29 cellular contexts compared by ENCODE assay signal in the genomic region with DNA sequence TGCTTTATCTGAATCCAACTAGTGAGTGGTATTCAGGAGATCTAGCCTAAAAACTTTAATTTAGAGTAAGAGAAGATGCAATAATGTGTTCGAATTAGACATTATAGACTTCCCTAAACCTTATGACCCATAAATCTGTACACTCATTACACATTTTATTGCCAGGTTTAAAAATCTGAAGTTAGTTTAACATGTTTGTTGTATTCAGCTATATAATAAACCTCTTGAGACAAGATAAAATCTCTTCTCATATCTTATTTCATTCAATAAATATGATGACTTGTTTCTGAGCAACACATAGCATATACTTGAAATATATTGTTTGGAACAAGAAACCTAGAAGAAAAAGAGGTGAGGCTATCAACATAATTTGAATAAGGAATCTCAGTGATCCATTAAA.
"Had no signal": no experiment of that assay in that cellular context is flagged by ENCODE, and none has a peak within 500 bp of the region (broad histone marks: within the 10 kb centered on the region; RNA-seq: fewer than 3 reads in every experiment).

No MANE protein-coding gene starts in this region.

- H3K4me3 ChIP-seq: adrenal gland, breast epithelium, cardiac muscle cell, colonic mucosa, esophagus squamous epithelium, gastroesophageal sphincter, heart right ventricle had no signal

- DNase-seq: activated CD4-positive, alpha-beta memory T cell treated with anti-CD3 and anti-CD28 coated beads for 36 hours; activated CD4-positive, alpha-beta T cell treated with anti-CD3 and anti-CD28 coated beads for 36 hours; activated CD4-positive, alpha-beta T cell treated with anti-CD3 and anti-CD28 coated beads, Interleukin-2, amount 10 ng/mL, durations not matched to agents 24 days and 14 days; activated CD4-positive, CD25-positive, alpha-beta regulatory T cell; activated CD4-positive, CD25-positive, alpha-beta regulatory T cell treated with anti-CD3 and anti-CD28 coated beads, Interleukin-2, amount 50 U/mL, for 72 hours; activated CD8-positive, alpha-beta memory T cell treated with anti-CD3 and anti-CD28 coated beads, Interleukin-2, amount 10 ng/mL, durations not matched to agents 7 days and 5 days; activated CD8-positive, alpha-beta memory T cell treated with anti-CD3 and anti-CD28 coated beads, Interleukin-2, amount 50 U/mL, for 4 hours; activated CD8-positive, alpha-beta T cell treated with anti-CD3 and anti-CD28 coated beads, Interleukin-2, amount 10 ng/mL, durations not matched to agents 7 days and 5 days; activated effector memory CD4-positive, alpha-beta T cell treated with anti-CD3 and anti-CD28 coated beads, Interleukin-2, amount 50 U/mL, for 16 hours; activated naive CD4-positive, alpha-beta T cell treated with anti-CD3 and anti-CD28 coated beads for 36 hours; activated naive CD8-positive, alpha-beta T cell treated with anti-CD3 and anti-CD28 coated beads for 36 hours; activated naive CD8-positive, alpha-beta T cell treated with anti-CD3 and anti-CD28 coated beads, Interleukin-2, amount 50 U/mL, for 24 hours; activated T-cell treated with anti-CD3 and anti-CD28 coated beads, Interleukin-2, amount 50 U/mL, for 1 hour; activated T-cell treated with anti-CD3 and anti-CD28 coated beads, Interleukin-2, amount 50 U/mL, for 48 hours; adrenal gland; amygdala; aorta; central memory CD4-positive, alpha-beta T cell; cerebellar nuclear complex; colonic mucosa; effector CD8-positive, alpha-beta T cell; esophagus squamous epithelium; foreskin melanocyte; heart right ventricle; T-helper 2 cell had no signal

- H3K27ac ChIP-seq: adrenal gland, breast epithelium, cardiac muscle cell, colonic mucosa, epithelial cell of prostate, esophagus squamous epithelium, gastroesophageal sphincter, heart right ventricle had no signal

- H3K4me1 ChIP-seq: adrenal gland, breast epithelium, colonic mucosa, esophagus squamous epithelium, gastroesophageal sphincter, heart right ventricle had no signal

- ATAC-seq: activated CD4-positive, alpha-beta T cell treated with anti-CD3 and anti-CD28 coated beads for 36 hours; activated CD8-positive, alpha-beta memory T cell treated with anti-CD3 and anti-CD28 coated beads, Interleukin-2, amount 10 ng/mL, durations not matched to agents 7 days and 5 days; activated CD8-positive, alpha-beta T cell treated with anti-CD3 and anti-CD28 coated beads, Interleukin-2, amount 10 ng/mL, durations not matched to agents 7 days and 5 days; activated naive CD8-positive, alpha-beta T cell treated with anti-CD3 and anti-CD28 coated beads, Interleukin-2, amount 50 U/mL, for 24 hours; gastroesophageal sphincter; heart right ventricle had no signal

- H3K27me3 ChIP-seq: adrenal gland, breast epithelium, cardiac muscle cell, colonic mucosa, esophagus squamous epithelium, gastroesophageal sphincter, heart right ventricle had no signal

- H3K9me3 ChIP-seq: breast epithelium, colonic mucosa, esophagus squamous epithelium, gastroesophageal sphincter, heart right ventricle had no signal

- H3K36me3 ChIP-seq: adrenal gland, breast epithelium, cardiac muscle cell, colonic mucosa, esophagus squamous epithelium, gastroesophageal sphincter, heart right ventricle had no signal
